1 cellular context compared by ENCODE assay signal in genomic region chr10:126882055-126882454, GRCh38. TPM values are rescaled to one million over a fixed set of nuclear protein-coding genes. Genes with fewer than 3 reads are reported as not detected.
"Had no signal": no experiment of that assay in that cellular context is flagged by ENCODE, and none has a peak within 500 bp of the region (broad histone marks: within the 10 kb centered on the region; RNA-seq: fewer than 3 reads in every experiment).

No MANE protein-coding gene starts in this region.

RNA-seq across cellular contexts. Expression of gene DOCK1, which starts 23.2 kb away (rescaled TPM):
- total RNA-seq: naive thymus-derived CD8-positive, alpha-beta T cell had no signal
- polyA plus RNA-seq: naive thymus-derived CD8-positive, alpha-beta T cell had no signal
